Comparison of ENCODE assay signal across 26 cellular contexts in genomic region chr2:42554392-42554791, GRCh38. TPM values are rescaled to one million over a fixed set of nuclear protein-coding genes. Genes with fewer than 3 reads are reported as not detected.
DNase-seq lines count a peak whose midpoint lies in the region; ATAC-seq and TF ChIP-seq lines count a peak whose summit lies in the region.
"Had no signal": no experiment of that assay in that cellular context is flagged by ENCODE, and none has a peak within 500 bp of the region (broad histone marks: within the 10 kb centered on the region; RNA-seq: fewer than 3 reads in every experiment).

No MANE protein-coding gene starts in this region.

- H3K27ac Mint-ChIP-seq in WTC11: peak overlapping the region; percentile 94
- H3K27ac Mint-ChIP-seq: CD8-positive, alpha-beta T cell had no signal

- H3K9ac ChIP-seq in HUES64 (ENCODE audit: low read depth, low read length): no peak overlapping the region
- no peak overlapping the region for H3K9ac ChIP-seq in iPS-18a (ENCODE audit: low read length)
- H3K9ac ChIP-seq: GM23248 had no signal

- peaks cover 62% of the 10 kb centered on the region for H3K4me1 Mint-ChIP-seq in WTC11

- ATAC-seq in WTC11 (peak; percentile 71), GM18873 (IDR thresholded peaks at IDR 0.05; ENCODE audit: low FRiP score, unreplicated experiment) (no peak)
- ATAC-seq: CD8-positive, alpha-beta T cell had no signal

- H3K27me3 ChIP-seq in HUES64 (ENCODE audit: insufficient read depth, low read length) (no peaks in the 10 kb centered on the region), iPS-18a (ENCODE audit: control insufficient read depth, insufficient read depth, low read length) (no peaks in the 10 kb centered on the region)
- H3K27me3 ChIP-seq: MG63, Peyer's patch had no signal

- no peak for TF ChIP-seq CTCF in WTC11 (IDR thresholded peaks at IDR 0.05)

- H3K27ac ChIP-seq in HUES64 (ENCODE audit: low read depth, low read length) (peak overlapping the region; percentile 87; the same call in 1 of the 2 replicates), iPS-18a (ENCODE audit: low read length) (no peak overlapping the region)
- H3K27ac ChIP-seq: GM23248, Peyer's patch, SK-N-MC had no signal

- H3K4me3 ChIP-seq in HUES64 (ENCODE audit: low read length) (peak overlapping the region; percentile 20; the same call in 1 of the 2 replicates), iPS-18a (ENCODE audit: low read length) (peak overlapping the region; percentile 19)
- H3K4me3 ChIP-seq: GM23248, MG63, Peyer's patch, SK-N-MC had no signal

- H3K36me3 ChIP-seq in HUES64 (ENCODE audit: insufficient read depth, low read length) (no peaks in the 10 kb centered on the region), iPS-18a (ENCODE audit: control insufficient read depth, low read depth, low read length) (no peaks in the 10 kb centered on the region)
- H3K36me3 ChIP-seq: MG63, Peyer's patch had no signal

- no peaks in the 10 kb centered on the region; the same call in 1 of the 2 replicates for H3K27me3 Mint-ChIP-seq in WTC11 (ENCODE audit: low read depth)

- peak overlapping the region; percentile 40 for H3K4me3 Mint-ChIP-seq in WTC11
- H3K4me3 Mint-ChIP-seq: CD8-positive, alpha-beta T cell had no signal

- peak; percentile 22 for DNase-seq in WTC11 (ENCODE audit: low spot score)
- DNase-seq in CD1c-positive myeloid dendritic cell (ENCODE audit: extremely low spot score): no peak
- no peak for DNase-seq in 8988T
- DNase-seq in NCI-H128 (lab: John Stamatoyannopoulos, UW; ENCODE audit: unreplicated experiment): no peak
- DNase-seq: C1 segment of cervical spinal cord; CD8-positive, alpha-beta T cell; DMS 273 treated with DMSO at 0.1 percent for 48 hours; DMS79 treated with DMSO at 0.1 percent for 48 hours; GF-D8; GM23248; IMR-90; KG1; MG63; NCI-H1417; NCI-H1694; NCI-H2029 treated with DMSO at 0.1 percent for 48 hours; NCI-H226; NCI-H510A; NCI-H69; OCI-M1; Peyer's patch; SHP77 treated with DMSO at 0.1 percent for 48 hours had no signal

- peaks cover 22% of the 10 kb centered on the region for H3K4me1 ChIP-seq in HUES64 (ENCODE audit: insufficient read depth, low read length)
- peaks cover 22% of the 10 kb centered on the region for H3K4me1 ChIP-seq in iPS-18a (ENCODE audit: control insufficient read depth, low read depth, low read length)
- H3K4me1 ChIP-seq: Peyer's patch had no signal

- no CpG with 5 or more reads among the region's 1 CpG for WGBS in HUES64

- CTCF ChIA-PET in WTC11 (lab: Charles Lee): interaction anchor here (1.1 kb wide), 1 partner anchor 44 kb away, joined by 3 read pairs; no protein-coding TSS in a partner anchor

- H3K9me3 Mint-ChIP-seq in WTC11: no peaks in the 10 kb centered on the region
- H3K9me3 Mint-ChIP-seq: CD8-positive, alpha-beta T cell had no signal

- H3K36me3 Mint-ChIP-seq in WTC11: no peaks in the 10 kb centered on the region; the same call in 1 of the 2 replicates
- H3K36me3 Mint-ChIP-seq: CD8-positive, alpha-beta T cell had no signal

- POLR2A ChIA-PET in WTC11 (lab: Charles Lee): no interaction called here

- H3K9me3 ChIP-seq in HUES64 (ENCODE audit: insufficient read depth, low read depth, low read length) (no peaks in the 10 kb centered on the region), iPS-18a (ENCODE audit: control insufficient read depth, low read depth, low read length) (no peaks in the 10 kb centered on the region)
- H3K9me3 ChIP-seq: MG63, Peyer's patch had no signal

TF ChIP-seq in WTC11, 78 proteins besides CTCF, POLR2A, EP300 and RAD21 (continues in another document):
- TF ChIP-seq ZMAT4 (CRISPR knock-in tag; IDR thresholded peaks at IDR 0.05): no peak
- no peak for TF ChIP-seq ZNF416 (CRISPR knock-in tag; IDR thresholded peaks at IDR 0.05)
- no peak for TF ChIP-seq ZNF138 (CRISPR knock-in tag; conservative IDR thresholded peaks at IDR 0.05)
- TF ChIP-seq, protein P1, sequence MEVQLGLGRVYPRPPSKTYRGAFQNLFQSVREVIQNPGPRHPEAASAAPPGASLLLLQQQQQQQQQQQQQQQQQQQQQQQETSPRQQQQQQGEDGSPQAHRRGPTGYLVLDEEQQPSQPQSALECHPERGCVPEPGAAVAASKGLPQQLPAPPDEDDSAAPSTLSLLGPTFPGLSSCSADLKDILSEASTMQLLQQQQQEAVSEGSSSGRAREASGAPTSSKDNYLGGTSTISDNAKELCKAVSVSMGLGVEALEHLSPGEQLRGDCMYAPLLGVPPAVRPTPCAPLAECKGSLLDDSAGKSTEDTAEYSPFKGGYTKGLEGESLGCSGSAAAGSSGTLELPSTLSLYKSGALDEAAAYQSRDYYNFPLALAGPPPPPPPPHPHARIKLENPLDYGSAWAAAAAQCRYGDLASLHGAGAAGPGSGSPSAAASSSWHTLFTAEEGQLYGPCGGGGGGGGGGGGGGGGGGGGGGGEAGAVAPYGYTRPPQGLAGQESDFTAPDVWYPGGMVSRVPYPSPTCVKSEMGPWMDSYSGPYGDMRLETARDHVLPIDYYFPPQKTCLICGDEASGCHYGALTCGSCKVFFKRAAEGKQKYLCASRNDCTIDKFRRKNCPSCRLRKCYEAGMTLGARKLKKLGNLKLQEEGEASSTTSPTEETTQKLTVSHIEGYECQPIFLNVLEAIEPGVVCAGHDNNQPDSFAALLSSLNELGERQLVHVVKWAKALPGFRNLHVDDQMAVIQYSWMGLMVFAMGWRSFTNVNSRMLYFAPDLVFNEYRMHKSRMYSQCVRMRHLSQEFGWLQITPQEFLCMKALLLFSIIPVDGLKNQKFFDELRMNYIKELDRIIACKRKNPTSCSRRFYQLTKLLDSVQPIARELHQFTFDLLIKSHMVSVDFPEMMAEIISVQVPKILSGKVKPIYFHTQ (CRISPR knock-in tag; IDR thresholded peaks at IDR 0.05): no peak
- TF ChIP-seq E2F5 (CRISPR knock-in tag; IDR thresholded peaks at IDR 0.05): no peak
- no peak for TF ChIP-seq GRHL2 (CRISPR knock-in tag; IDR thresholded peaks at IDR 0.05; ENCODE audit: insufficient replicate concordance, severe bottlenecking)
- TF ChIP-seq, protein P2, sequence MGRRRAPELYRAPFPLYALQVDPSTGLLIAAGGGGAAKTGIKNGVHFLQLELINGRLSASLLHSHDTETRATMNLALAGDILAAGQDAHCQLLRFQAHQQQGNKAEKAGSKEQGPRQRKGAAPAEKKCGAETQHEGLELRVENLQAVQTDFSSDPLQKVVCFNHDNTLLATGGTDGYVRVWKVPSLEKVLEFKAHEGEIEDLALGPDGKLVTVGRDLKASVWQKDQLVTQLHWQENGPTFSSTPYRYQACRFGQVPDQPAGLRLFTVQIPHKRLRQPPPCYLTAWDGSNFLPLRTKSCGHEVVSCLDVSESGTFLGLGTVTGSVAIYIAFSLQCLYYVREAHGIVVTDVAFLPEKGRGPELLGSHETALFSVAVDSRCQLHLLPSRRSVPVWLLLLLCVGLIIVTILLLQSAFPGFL (CRISPR knock-in tag; IDR thresholded peaks at IDR 0.05; ENCODE audit: borderline replicate concordance): no peak
- TF ChIP-seq, protein P3, sequence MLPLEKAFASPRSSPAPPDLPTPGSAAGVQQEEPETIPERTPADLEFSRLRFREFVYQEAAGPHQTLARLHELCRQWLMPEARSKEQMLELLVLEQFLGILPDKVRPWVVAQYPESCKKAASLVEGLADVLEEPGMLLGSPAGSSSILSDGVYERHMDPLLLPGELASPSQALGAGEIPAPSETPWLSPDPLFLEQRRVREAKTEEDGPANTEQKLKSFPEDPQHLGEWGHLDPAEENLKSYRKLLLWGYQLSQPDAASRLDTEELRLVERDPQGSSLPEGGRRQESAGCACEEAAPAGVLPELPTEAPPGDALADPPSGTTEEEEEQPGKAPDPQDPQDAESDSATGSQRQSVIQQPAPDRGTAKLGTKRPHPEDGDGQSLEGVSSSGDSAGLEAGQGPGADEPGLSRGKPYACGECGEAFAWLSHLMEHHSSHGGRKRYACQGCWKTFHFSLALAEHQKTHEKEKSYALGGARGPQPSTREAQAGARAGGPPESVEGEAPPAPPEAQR (CRISPR knock-in tag; IDR thresholded peaks at IDR 0.05): no peak
- no peak for TF ChIP-seq GTF2I (CRISPR knock-in tag; conservative IDR thresholded peaks at IDR 0.05)
- no peak for TF ChIP-seq EMX1 (CRISPR knock-in tag; IDR thresholded peaks at IDR 0.05)
- TF ChIP-seq CREM (CRISPR knock-in tag; IDR thresholded peaks at IDR 0.05): no peak
- no peak for TF ChIP-seq KAT7 (CRISPR knock-in tag; IDR thresholded peaks at IDR 0.05; ENCODE audit: borderline replicate concordance)
- TF ChIP-seq USF1 (CRISPR knock-in tag; IDR thresholded peaks at IDR 0.05): no peak
- TF ChIP-seq ZBTB21 (CRISPR knock-in tag; IDR thresholded peaks at IDR 0.05; ENCODE audit: borderline replicate concordance): no peak
- TF ChIP-seq TEAD1 (CRISPR knock-in tag; IDR thresholded peaks at IDR 0.05): peak; percentile 64; the same call in 1 of the 2 replicates
- TF ChIP-seq ZNF671 (CRISPR knock-in tag; IDR thresholded peaks at IDR 0.05): no peak
- peak; percentile 58; the same call in 1 of the 2 replicates for TF ChIP-seq ETV6 (CRISPR knock-in tag; IDR thresholded peaks at IDR 0.05)
- TF ChIP-seq FOXP1 (CRISPR knock-in tag; IDR thresholded peaks at IDR 0.05; ENCODE audit: borderline replicate concordance): no peak
- no peak for TF ChIP-seq ATF3 (CRISPR knock-in tag; conservative IDR thresholded peaks at IDR 0.05)

RNA-seq across cellular contexts. Expression of gene MTA3, which starts 14.0 kb away (rescaled TPM):
- polyA plus RNA-seq in HUES64 (2013, experiment 1 of 2): 106 TPM
- polyA plus RNA-seq in HUES64 (2013, experiment 2 of 2): 111 TPM
- total RNA-seq in WTC11 (2021): 153 to 173 TPM (median 157 TPM) in 3 replicates
